In the genomic region with DNA sequence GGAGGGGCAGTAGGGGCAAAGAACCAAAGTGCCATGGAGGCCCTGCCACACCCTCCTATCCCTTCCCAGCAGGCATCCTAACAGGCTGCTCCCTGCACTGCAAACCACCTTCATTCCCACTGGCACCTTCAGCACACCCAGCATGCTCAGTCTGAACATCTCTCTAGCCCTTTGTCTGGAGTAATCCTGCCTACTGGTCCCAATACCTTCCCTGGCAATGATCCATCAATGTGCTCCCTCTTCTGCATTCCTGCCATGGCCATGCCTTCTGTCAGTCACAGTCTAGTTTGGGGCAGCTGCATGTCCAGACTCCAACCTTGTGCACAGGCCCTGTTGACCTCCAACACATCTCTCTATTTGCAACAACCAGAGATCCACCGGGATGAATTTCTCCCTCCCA, we compare ENCODE assay signal across 18 cellular contexts. TPM values are rescaled to one million over a fixed set of nuclear protein-coding genes. Genes with fewer than 3 reads are reported as not detected.
DNase-seq lines count a peak whose midpoint lies in the region; ATAC-seq and TF ChIP-seq lines count a peak whose summit lies in the region.
"Had no signal": no experiment of that assay in that cellular context is flagged by ENCODE, and none has a peak within 500 bp of the region (broad histone marks: within the 10 kb centered on the region; RNA-seq: fewer than 3 reads in every experiment).

No MANE protein-coding gene starts in this region.

- DNase-seq in right atrium auricular region (ENCODE audit: low spot score) (no peak), left ventricle myocardium superior (no peak), memory B cell (ENCODE audit: low spot score in 2 of 2) (no peak), type B pancreatic cell (ENCODE audit: extremely low spot score, unreplicated experiment) (no peak)
- DNase-seq in activated effector memory CD4-positive, alpha-beta T cell treated with anti-CD3 and anti-CD28 coated beads, Interleukin-2, amount 50 U/mL, for 16 hours, result no peak
- DNase-seq: body of pancreas, colonic mucosa, NCI-H1417 treated with DMSO at 0.1 percent for 48 hours, NCI-H524, testis had no signal

- ATAC-seq in left ventricle myocardium superior, result no peak
- no peak for ATAC-seq in activated T-helper 17 cell treated with anti-CD3 and anti-CD28 coated beads, Interleukin-2, amount 50 U/mL, for 72 hours (replicated peaks)
- ATAC-seq in memory B cell (ENCODE audit: low read depth), result no peak
- ATAC-seq in HG03175 (IDR thresholded peaks at IDR 0.05; ENCODE audit: unreplicated experiment), result no peak
- no peak for ATAC-seq in GM21529 (IDR thresholded peaks at IDR 0.05; ENCODE audit: unreplicated experiment)
- ATAC-seq: body of pancreas had no signal

- no peaks in the 10 kb centered on the region for H3K27me3 ChIP-seq in right atrium auricular region
- H3K27me3 ChIP-seq: body of pancreas, colonic mucosa, hepatocyte, testis had no signal

- H3K27ac ChIP-seq in right atrium auricular region, result peak overlapping the region; percentile 32 to 91
- H3K27ac ChIP-seq: colonic mucosa, hepatocyte, testis had no signal

- TF ChIP-seq CTCF in right atrium auricular region (IDR thresholded peaks at IDR 0.05) (no peak), type B pancreatic cell (conservative IDR thresholded peaks at IDR 0.05) (no peak)

- no peaks in the 10 kb centered on the region for H3K36me3 ChIP-seq in right atrium auricular region
- H3K36me3 ChIP-seq: colonic mucosa had no signal

- H3K9me3 ChIP-seq in right atrium auricular region, result no peaks in the 10 kb centered on the region
- H3K9me3 ChIP-seq: body of pancreas, colonic mucosa, testis had no signal

- H3K27ac Mint-ChIP-seq in activated T-helper 17 cell treated with anti-CD3 and anti-CD28 coated beads, Interleukin-2, amount 50 U/mL, for 72 hours, result peak overlapping the region; percentile 14
- H3K27ac Mint-ChIP-seq in memory B cell (peak overlapping the region; percentile 43), type B pancreatic cell (peak overlapping the region; percentile 35)
- H3K27ac Mint-ChIP-seq: activated naive CD4-positive, alpha-beta T cell treated with anti-CD3 and anti-CD28 coated beads, Interleukin-2, amount 50 U/mL, for 24 hours had no signal

- peaks cover 4 to 89% of the 10 kb centered on the region in 2 donors for H3K4me1 ChIP-seq in right atrium auricular region

- H3K4me1 Mint-ChIP-seq in activated T-helper 17 cell treated with anti-CD3 and anti-CD28 coated beads, Interleukin-2, amount 50 U/mL, for 72 hours, result peaks cover 41% of the 10 kb centered on the region
- H3K4me1 Mint-ChIP-seq in memory B cell (peaks cover 58% of the 10 kb centered on the region), type B pancreatic cell (ENCODE audit: unreplicated experiment) (peaks cover 57% of the 10 kb centered on the region)

- no peaks in the 10 kb centered on the region for H3K27me3 Mint-ChIP-seq in activated T-helper 17 cell treated with anti-CD3 and anti-CD28 coated beads, Interleukin-2, amount 50 U/mL, for 72 hours
- H3K27me3 Mint-ChIP-seq in memory B cell (no peaks in the 10 kb centered on the region), type B pancreatic cell (no peaks in the 10 kb centered on the region)
- H3K27me3 Mint-ChIP-seq: activated naive CD4-positive, alpha-beta T cell treated with anti-CD3 and anti-CD28 coated beads, Interleukin-2, amount 50 U/mL, for 24 hours had no signal

- H3K4me3 Mint-ChIP-seq in activated T-helper 17 cell treated with anti-CD3 and anti-CD28 coated beads, Interleukin-2, amount 50 U/mL, for 72 hours, result no peak overlapping the region
- H3K4me3 Mint-ChIP-seq in memory B cell (no peak overlapping the region), type B pancreatic cell (no peak overlapping the region)
- H3K4me3 Mint-ChIP-seq: activated naive CD4-positive, alpha-beta T cell treated with anti-CD3 and anti-CD28 coated beads, Interleukin-2, amount 50 U/mL, for 24 hours; mesothelial cell of epicardium had no signal

- no peaks in the 10 kb centered on the region for H3K9me3 Mint-ChIP-seq in activated T-helper 17 cell treated with anti-CD3 and anti-CD28 coated beads, Interleukin-2, amount 50 U/mL, for 72 hours
- no peaks in the 10 kb centered on the region for H3K9me3 Mint-ChIP-seq in memory B cell
- H3K9me3 Mint-ChIP-seq in type B pancreatic cell, result no peaks in the 10 kb centered on the region
- H3K9me3 Mint-ChIP-seq: activated naive CD4-positive, alpha-beta T cell treated with anti-CD3 and anti-CD28 coated beads, Interleukin-2, amount 50 U/mL, for 24 hours; mesothelial cell of epicardium had no signal

- no peak overlapping the region for H3K4me3 ChIP-seq in right atrium auricular region
- H3K4me3 ChIP-seq: body of pancreas, colonic mucosa, hepatocyte, testis had no signal

- intact Hi-C loops in left ventricle myocardium superior (cut with micrococcal nuclease), result no loop called here

- H3K36me3 Mint-ChIP-seq in activated T-helper 17 cell treated with anti-CD3 and anti-CD28 coated beads, Interleukin-2, amount 50 U/mL, for 72 hours (ENCODE audit: low read depth), result peaks cover 42% of the 10 kb centered on the region
- peaks cover 21% of the 10 kb centered on the region for H3K36me3 Mint-ChIP-seq in memory B cell
- peaks cover 17% of the 10 kb centered on the region for H3K36me3 Mint-ChIP-seq in type B pancreatic cell

RNA-seq across cellular contexts. Expression of a gene that starts 4.9 kb away (rescaled TPM):
- total RNA-seq in right atrium auricular region (100 to 1,000 TPM; 149 to 179 TPM), left ventricle myocardium superior (119 TPM), type B pancreatic cell (ENCODE audit: low replicate concordance) (241 and 254 TPM in 2 replicates)
- total RNA-seq in activated T-helper 17 cell treated with anti-CD3 and anti-CD28 coated beads, Interleukin-2, amount 50 U/mL, for 72 hours, result 100 to 1,000 TPM in 1 of 2 donors, 10 to 100 TPM in 1; 84.8 to 173 TPM

RNA-seq across cellular contexts. Expression of a gene that starts 53.1 kb away (rescaled TPM):
- total RNA-seq in right atrium auricular region (not detected), left ventricle myocardium superior (not detected), type B pancreatic cell (ENCODE audit: low replicate concordance) (not detected in 2 replicates)
- total RNA-seq in activated T-helper 17 cell treated with anti-CD3 and anti-CD28 coated beads, Interleukin-2, amount 50 U/mL, for 72 hours, result not detected
- total RNA-seq: colonic mucosa, Daoy, hepatocyte, HT1080, mesothelial cell of epicardium, testis had no signal

RNA-seq across cellular contexts. Expression of a gene that starts 58.1 kb away (rescaled TPM):
- not detected for total RNA-seq in right atrium auricular region
- not detected for total RNA-seq in left ventricle myocardium superior
- total RNA-seq in activated T-helper 17 cell treated with anti-CD3 and anti-CD28 coated beads, Interleukin-2, amount 50 U/mL, for 72 hours, result not detected
- total RNA-seq in type B pancreatic cell (ENCODE audit: low replicate concordance), result not detected in 2 replicates
- total RNA-seq: body of pancreas, Daoy, hepatocyte, HT1080, mesothelial cell of epicardium had no signal
